Comparison of ENCODE assay signal across 12 cellular contexts in genomic region chr4:151991001-151991883, GRCh38.
DNase-seq lines count a peak whose midpoint lies in the region; ATAC-seq and TF ChIP-seq lines count a peak whose summit lies in the region.
"Had no signal": no experiment of that assay in that cellular context is flagged by ENCODE, and none has a peak within 500 bp of the region (broad histone marks: within the 10 kb centered on the region; RNA-seq: fewer than 3 reads in every experiment).

No MANE protein-coding gene starts in this region.

- BruUV-seq in MCF 10A (replicated peaks; lab: Mats Ljungman, UMichigan): no TSS peak

- H3K36me3 Mint-ChIP-seq in activated naive CD4-positive, alpha-beta T cell treated with anti-CD3 and anti-CD28 coated beads, Interleukin-2, amount 50 U/mL, for 24 hours: peaks cover 3% of the 10 kb centered on the region
- peaks cover 9% of the 10 kb centered on the region for H3K36me3 Mint-ChIP-seq in activated CD4-positive, alpha-beta memory T cell treated with anti-CD3 and anti-CD28 coated beads, Interleukin-2, amount 10 ng/mL, durations not matched to agents 7 days and 5 days (ENCODE audit: low read depth)
- no peaks in the 10 kb centered on the region for H3K36me3 Mint-ChIP-seq in MCF 10A (ENCODE audit: insufficient read depth, unreplicated experiment)

- no peaks in the 10 kb centered on the region for H3K9me3 Mint-ChIP-seq in activated naive CD4-positive, alpha-beta T cell treated with anti-CD3 and anti-CD28 coated beads, Interleukin-2, amount 50 U/mL, for 24 hours
- peaks cover 15% of the 10 kb centered on the region for H3K9me3 Mint-ChIP-seq in activated CD4-positive, alpha-beta memory T cell treated with anti-CD3 and anti-CD28 coated beads, Interleukin-2, amount 10 ng/mL, durations not matched to agents 7 days and 5 days
- no peaks in the 10 kb centered on the region for H3K9me3 Mint-ChIP-seq in MCF 10A (ENCODE audit: unreplicated experiment)

- no peaks in the 10 kb centered on the region for H3K27me3 Mint-ChIP-seq in activated naive CD4-positive, alpha-beta T cell treated with anti-CD3 and anti-CD28 coated beads, Interleukin-2, amount 50 U/mL, for 24 hours
- H3K27me3 Mint-ChIP-seq in activated CD4-positive, alpha-beta memory T cell treated with anti-CD3 and anti-CD28 coated beads, Interleukin-2, amount 10 ng/mL, durations not matched to agents 7 days and 5 days: no peaks in the 10 kb centered on the region
- no peaks in the 10 kb centered on the region for H3K27me3 Mint-ChIP-seq in MCF 10A (ENCODE audit: insufficient read depth, unreplicated experiment)

- intact Hi-C loops in left ventricle myocardium inferior (cut with micrococcal nuclease): no loop called here
- intact Hi-C loops in MCF 10A (cut with micrococcal nuclease): no loop called here

- H3K9me3 ChIP-seq in left ventricle myocardium inferior (replicated peaks) (no peaks in the 10 kb centered on the region), thoracic aorta (no peaks in the 10 kb centered on the region)

- POLR2A ChIA-PET in activated CD4-positive, alpha-beta memory T cell treated with anti-CD3 and anti-CD28 coated beads, Interleukin-2, amount 10 ng/mL, durations not matched to agents 7 days and 5 days (lab: Charles Lee): no interaction called here
- POLR2A ChIA-PET in MCF 10A (lab: Yijun Ruan, JAX): interaction anchor here (1.1 kb wide), 1 partner anchor 9 kb away, joined by 3 read pairs; no protein-coding TSS in a partner anchor

- CTCF ChIA-PET in activated CD4-positive, alpha-beta memory T cell treated with anti-CD3 and anti-CD28 coated beads, Interleukin-2, amount 10 ng/mL, durations not matched to agents 7 days and 5 days (lab: Charles Lee): no interaction called here
- CTCF ChIA-PET in MCF 10A (lab: Yijun Ruan, JAX): interaction anchor here (0.7 to 1.1 kb wide), 2 partner anchors 25 to 55 kb away, joined by 3 read pairs; no protein-coding TSS in a partner anchor

- no peaks in the 10 kb centered on the region for H3K27me3 ChIP-seq in left ventricle myocardium inferior (ENCODE audit: low read depth)
- no peaks in the 10 kb centered on the region for H3K27me3 ChIP-seq in thoracic aorta (replicated peaks; ENCODE audit: insufficient read depth)

- TF ChIP-seq CTCF in left ventricle myocardium inferior (IDR thresholded peaks at IDR 0.05; ENCODE audit: borderline replicate concordance): no peak
- no peak for TF ChIP-seq CTCF in thoracic aorta (IDR thresholded peaks at IDR 0.05)
- TF ChIP-seq CTCF in MCF 10A (IDR thresholded peaks at IDR 0.05; ENCODE audit: unreplicated experiment): no peak

- H3K4me3 Mint-ChIP-seq in activated naive CD4-positive, alpha-beta T cell treated with anti-CD3 and anti-CD28 coated beads, Interleukin-2, amount 50 U/mL, for 24 hours: peak overlapping the region; percentile 32
- H3K4me3 Mint-ChIP-seq in activated CD4-positive, alpha-beta memory T cell treated with anti-CD3 and anti-CD28 coated beads, Interleukin-2, amount 10 ng/mL, durations not matched to agents 7 days and 5 days: no peak overlapping the region
- H3K4me3 Mint-ChIP-seq in MCF 10A (ENCODE audit: unreplicated experiment): no peak overlapping the region

- H3K27ac Mint-ChIP-seq in activated naive CD4-positive, alpha-beta T cell treated with anti-CD3 and anti-CD28 coated beads, Interleukin-2, amount 50 U/mL, for 24 hours: peak overlapping the region; percentile 80
- H3K27ac Mint-ChIP-seq in activated CD4-positive, alpha-beta memory T cell treated with anti-CD3 and anti-CD28 coated beads, Interleukin-2, amount 10 ng/mL, durations not matched to agents 7 days and 5 days: peak overlapping the region; percentile 72
- no peak overlapping the region for H3K27ac Mint-ChIP-seq in MCF 10A (ENCODE audit: low read depth, unreplicated experiment)

- H3K4me3 ChIP-seq in left ventricle myocardium inferior: no peak overlapping the region
- no peak overlapping the region for H3K4me3 ChIP-seq in thoracic aorta

- DNase-seq in activated naive CD4-positive, alpha-beta T cell (lab: John Stamatoyannopoulos, UW): no peak
- DNase-seq in activated CD4-positive, alpha-beta memory T cell treated with anti-CD3 and anti-CD28 coated beads, Interleukin-2, amount 10 ng/mL, durations not matched to agents 7 days and 5 days: no peak
- DNase-seq in left ventricle myocardium inferior: no peak
- no peak for DNase-seq in thoracic aorta (ENCODE audit: low spot score)
- no peak for DNase-seq in D341Med (ENCODE audit: low spot score)
- no peak for DNase-seq in pons (ENCODE audit: low spot score)
- no peak for DNase-seq in MCF 10A (ENCODE audit: unreplicated experiment)
- DNase-seq: DMS79; effector CD4-positive, alpha-beta T cell; foreskin melanocyte; stimulated activated CD8-positive, alpha-beta memory T cell treated with anti-CD3 and anti-CD28 coated beads, Interleukin-4, amount 100 ng/mL, for 48 hours had no signal

- peak overlapping the region; percentile 60 for H3K27ac ChIP-seq in left ventricle myocardium inferior (replicated peaks)
- peak overlapping the region; percentile 62 to 68 for H3K27ac ChIP-seq in thoracic aorta

- H3K4me1 Mint-ChIP-seq in activated naive CD4-positive, alpha-beta T cell treated with anti-CD3 and anti-CD28 coated beads, Interleukin-2, amount 50 U/mL, for 24 hours: peaks cover 54% of the 10 kb centered on the region
- H3K4me1 Mint-ChIP-seq in activated CD4-positive, alpha-beta memory T cell treated with anti-CD3 and anti-CD28 coated beads, Interleukin-2, amount 10 ng/mL, durations not matched to agents 7 days and 5 days: peaks cover 33% of the 10 kb centered on the region
- H3K4me1 Mint-ChIP-seq in MCF 10A (ENCODE audit: insufficient read depth, unreplicated experiment): peaks cover 19% of the 10 kb centered on the region

- H3K4me1 ChIP-seq in left ventricle myocardium inferior (peaks cover 21% of the 10 kb centered on the region), thoracic aorta (ENCODE audit: control insufficient read depth in 1 of 2, low read depth in 2 of 2) (peaks cover 0 to 28% of the 10 kb centered on the region in 2 donors)

- ATAC-seq in thoracic aorta (ENCODE audit: insufficient number of reproducible peaks, low FRiP score, low read depth): no peak

- H3K36me3 ChIP-seq in left ventricle myocardium inferior (no peaks in the 10 kb centered on the region), thoracic aorta (no peaks in the 10 kb centered on the region)
